In genomic region chr17:40584950-40585349, GRCh38 we compare ENCODE assay signal across 2 cellular contexts. TPM values are rescaled to one million over a fixed set of nuclear protein-coding genes. Genes with fewer than 3 reads are reported as not detected.
"Had no signal": no experiment of that assay in that cellular context is flagged by ENCODE, and none has a peak within 500 bp of the region (broad histone marks: within the 10 kb centered on the region; RNA-seq: fewer than 3 reads in every experiment).

No MANE protein-coding gene starts in this region.

RNA-seq across cellular contexts. Expression of gene CCR7, which starts 19.7 kb away (rescaled TPM):
- total RNA-seq: bronchial epithelial cell, Right ventricle myocardium superior had no signal
